ENCODE assay signal across 14 cellular contexts in genomic region chr11:67375320-67376021, GRCh38. TPM values are rescaled to one million over a fixed set of nuclear protein-coding genes. Genes with fewer than 3 reads are reported as not detected.
A peak's percentile ranks its signal among the peaks of the same experiment; 100 is the strongest.
DNase-seq lines count a peak whose midpoint lies in the region; ATAC-seq, FAIRE-seq and TF ChIP-seq lines count a peak whose summit lies in the region.
"Had no signal": no experiment of that assay in that cellular context is flagged by ENCODE, and none has a peak within 500 bp of the region (broad histone marks: within the 10 kb centered on the region; RNA-seq: fewer than 3 reads in every experiment).

No MANE protein-coding gene starts in this region.

- peak overlapping the region; percentile 99 for H3K27ac Mint-ChIP-seq in HFFc6
- peak overlapping the region; percentile 19 for H3K27ac Mint-ChIP-seq in dendritic cell treated with granulocyte-macrophage colony-stimulating factor and Interleukin-4, amounts not matched to agents 40 ng/mL and 50 ng/mL, for 4 days

- 1% methylated on average over 8 of the region's 15 CpGs for WGBS in A549 (ENCODE audit: missing lambda C conversion rate)
- no CpG with 5 or more reads among the region's 15 CpGs for WGBS in mesendoderm (ENCODE audit: extremely low coverage, insufficient coverage, low lambda C conversion rate)

- H3K4me1 ChIP-seq in A549: peaks cover 73% of the 10 kb centered on the region
- peaks cover 19% of the 10 kb centered on the region for H3K4me1 ChIP-seq in mesendoderm (ENCODE audit: control insufficient read depth, low read depth, low read length)

- H3K23ac ChIP-seq in mesendoderm (ENCODE audit: low read length): no peak overlapping the region

- no peaks in the 10 kb centered on the region for H3K79me1 ChIP-seq in mesendoderm (ENCODE audit: low read length)

- no peak; a peak in 1 of 5 replicates for TF ChIP-seq RAD21 in A549 (conservative IDR thresholded peaks at IDR 0.05 in 1 of 2, IDR thresholded peaks at IDR 0.05 in 1 of 2)

- H3K4me2 ChIP-seq in A549: peak overlapping the region; percentile 95
- peak overlapping the region; percentile 72 for H3K4me2 ChIP-seq in mesendoderm (ENCODE audit: low read length)

- no peak overlapping the region for H2BK15ac ChIP-seq in mesendoderm (replicated peaks; ENCODE audit: low read depth)

- TF ChIP-seq EP300 in A549 (IDR thresholded peaks at IDR 0.05): peak in 1 of 2 experiments; percentile 74; a peak in 3 of 5 replicates

- peaks cover 69% of the 10 kb centered on the region for H3K4me1 Mint-ChIP-seq in HFFc6 (ENCODE audit: low read depth)
- peaks cover 62% of the 10 kb centered on the region for H3K4me1 Mint-ChIP-seq in dendritic cell treated with granulocyte-macrophage colony-stimulating factor and Interleukin-4, amounts not matched to agents 40 ng/mL and 50 ng/mL, for 4 days (ENCODE audit: low read depth)

- H3K9ac ChIP-seq in mesendoderm (ENCODE audit: low read length): peak overlapping the region; percentile 69

- peaks cover 5% of the 10 kb centered on the region; the same call in 1 of the 2 replicates for H3K27me3 Mint-ChIP-seq in HFFc6 (ENCODE audit: insufficient read depth)
- H3K27me3 Mint-ChIP-seq in dendritic cell treated with granulocyte-macrophage colony-stimulating factor and Interleukin-4, amounts not matched to agents 40 ng/mL and 50 ng/mL, for 4 days: peaks cover 23% of the 10 kb centered on the region

- H2BK5ac ChIP-seq in mesendoderm (ENCODE audit: low read length): no peak overlapping the region

- no peak overlapping the region for H3K4me3 Mint-ChIP-seq in HFFc6
- no peak overlapping the region for H3K4me3 Mint-ChIP-seq in dendritic cell treated with granulocyte-macrophage colony-stimulating factor and Interleukin-4, amounts not matched to agents 40 ng/mL and 50 ng/mL, for 4 days

- CTCF ChIA-PET in A549 (lab: Yijun Ruan, JAX): interaction anchor here (2.2 to 46.2 kb wide), 4 partner anchors 17 to 113 kb away, joined by 9 to 1913 read pairs (median 320); partner anchors contain the start of genes POLD4, PPP1CA, RAD9A and TBC1D10C

- intact Hi-C loops in dendritic cell treated with granulocyte-macrophage colony-stimulating factor and Interleukin-4, amounts not matched to agents 40 ng/mL and 50 ng/mL, for 4 days (cut with micrococcal nuclease): no loop called here

- peak overlapping the region; percentile 56 for H2BK120ac ChIP-seq in mesendoderm (ENCODE audit: low read depth, low read length)

- no peaks in the 10 kb centered on the region for H3K9me3 ChIP-seq in A549
- H3K9me3 ChIP-seq: transverse colon had no signal

- no peaks in the 10 kb centered on the region for H3K36me3 ChIP-seq in mesendoderm (ENCODE audit: control insufficient read depth, insufficient read depth, low read length)
- H3K36me3 ChIP-seq: transverse colon had no signal

- FAIRE-seq in A549 (lab: Jason Lieb, UNC) (no peak), frontal cortex (lab: Jason Lieb, UNC) (no peak)
- FAIRE-seq: islet of Langerhans had no signal

- no peaks in the 10 kb centered on the region; the same call in 1 of the 2 replicates for H3K36me3 Mint-ChIP-seq in HFFc6 (ENCODE audit: low read depth)
- no peaks in the 10 kb centered on the region for H3K36me3 Mint-ChIP-seq in dendritic cell treated with granulocyte-macrophage colony-stimulating factor and Interleukin-4, amounts not matched to agents 40 ng/mL and 50 ng/mL, for 4 days (ENCODE audit: low read depth)

- no peak overlapping the region for H2AK5ac ChIP-seq in mesendoderm (ENCODE audit: low read length)

- ATAC-seq in A549: peak in 1 of 2 experiments; percentile 0; a peak in 1 of 6 replicates

- H4K8ac ChIP-seq in mesendoderm (ENCODE audit: low read depth, low read length): no peak overlapping the region

- H3K79me2 ChIP-seq in mesendoderm (ENCODE audit: control insufficient read depth, insufficient read depth, low read length): no peaks in the 10 kb centered on the region

- no peak overlapping the region for H4K5ac ChIP-seq in mesendoderm (ENCODE audit: low read length)

- H3K4me3 ChIP-seq in A549 (peak overlapping the region; percentile 29), mesendoderm (ENCODE audit: low read length) (no peak overlapping the region)
- H3K4me3 ChIP-seq: transverse colon had no signal

- TF ChIP-seq CTCF in A549 (IDR thresholded peaks at IDR 0.05) (no peak), HFFc6 (IDR thresholded peaks at IDR 0.05) (no peak)

- H3K18ac ChIP-seq in mesendoderm (ENCODE audit: low read length): peak overlapping the region; percentile 70

- H3K9me3 Mint-ChIP-seq in HFFc6: no peaks in the 10 kb centered on the region
- H3K9me3 Mint-ChIP-seq in dendritic cell treated with granulocyte-macrophage colony-stimulating factor and Interleukin-4, amounts not matched to agents 40 ng/mL and 50 ng/mL, for 4 days: no peaks in the 10 kb centered on the region

- POLR2A ChIA-PET in A549 (lab: Yijun Ruan, JAX): interaction anchor here (0.7 to 9.3 kb wide), 6 partner anchors 16 to 105 kb away, joined by 3 to 172 read pairs (median 7); partner anchors contain the start of genes POLD4, PPP1CA and RAD9A

- H3K4ac ChIP-seq in mesendoderm (ENCODE audit: low read depth, low read length): peak overlapping the region; percentile 28

- TF ChIP-seq POLR2A in A549 (IDR thresholded peaks at IDR 0.05; ENCODE audit: low read length): peak; percentile 29

- H3K27me3 ChIP-seq in mesendoderm (ENCODE audit: insufficient read depth, low read length, poor library complexity): no peaks in the 10 kb centered on the region
- H3K27me3 ChIP-seq: transverse colon had no signal

- peak; percentile 52 to 80 for DNase-seq in A549 (ENCODE audit: low read depth in 1 of 2, low spot score in 1 of 2)
- DNase-seq in HFFc6: no peak
- no peak for DNase-seq in mesendoderm
- no peak for DNase-seq in frontal cortex (ENCODE audit: low spot score in 2 of 2)
- no peak for DNase-seq in islet precursor cell
- DNase-seq in NCI-H2029 treated with DMSO at 0.1 percent for 48 hours (lab: John Stamatoyannopoulos, UW): no peak
- DNase-seq in NCI-H2107 treated with DMSO at 0.1 percent for 48 hours (lab: John Stamatoyannopoulos, UW; ENCODE audit: unreplicated experiment): no peak
- DNase-seq: activated CD4-positive, alpha-beta T cell treated with anti-CD3 and anti-CD28 coated beads, Interleukin-2, amount 50 U/mL, for 1 hour; Kasumi-1; NCI-H2081 treated with DMSO at 0.1 percent for 48 hours; transverse colon had no signal

- H3K27ac ChIP-seq in A549 (peak overlapping the region; percentile 95 to 100), mesendoderm (ENCODE audit: low read depth, low read length) (peak overlapping the region; percentile 94)

- peak overlapping the region; percentile 93 for H3K56ac ChIP-seq in mesendoderm (ENCODE audit: low read length)

RNA-seq across cellular contexts. Expression of gene CLCF1, which starts 2.1 kb away (rescaled TPM):
- polyA plus RNA-seq in A549 (2011; rRNA removed): 23.9 and 25.8 TPM in 2 replicates
- polyA plus RNA-seq in A549 (2012; cell fraction: cytosol; rRNA removed): 75.7 and 103 TPM in 2 replicates
- polyA plus RNA-seq in A549 (2012; cell fraction: nucleus; rRNA removed): 204 and 212 TPM in 2 replicates
- 31.0 to 37.1 TPM (median 36.0 TPM) in 3 replicates for polyA plus RNA-seq in A549 (2017; fragmentation: RNase III; extraction: RNeasy Plus Mini Kit Qiagen cat#74134 plus additional on column Dnase treatment)
- polyA minus RNA-seq in A549 (2011; rRNA and poly(A)+ RNA removed): 14.6 and 17.5 TPM in 2 replicates
- total RNA-seq in HFFc6 (2021; fragmentation: NEBNext Ultra II Directional; extraction: Animal tissue kit (Norgen Biotek cat#: 25700)): 10 to 100 TPM in 4 of 6 experiments, 1 to 10 TPM in 2; 8.9 to 12.8 (median 10.5) TPM
- 1.3 TPM for polyA plus RNA-seq in mesendoderm (2013, experiment 1 of 2)
- polyA plus RNA-seq in mesendoderm (2013, experiment 2 of 2): 1.2 TPM
- under 0.01 TPM for total RNA-seq in frontal cortex

RNA-seq across cellular contexts. Expression of gene RAD9A, which starts 16.3 kb away (rescaled TPM):
- polyA plus RNA-seq in A549 (2011; rRNA removed) (19.0 and 19.6 TPM in 2 replicates), A549 (2017; fragmentation: RNase III; extraction: RNeasy Plus Mini Kit Qiagen cat#74134 plus additional on column Dnase treatment) (41.6 to 43.7 TPM (median 43.0 TPM) in 3 replicates)
- 56.6 and 74.8 TPM in 2 replicates for polyA plus RNA-seq in A549 (2012; cell fraction: cytosol; rRNA removed)
- polyA plus RNA-seq in A549 (2012; cell fraction: nucleus; rRNA removed): 286 and 297 TPM in 2 replicates
- 12.8 and 14.6 TPM in 2 replicates for polyA minus RNA-seq in A549 (2011; rRNA and poly(A)+ RNA removed)
- total RNA-seq in HFFc6 (2021; fragmentation: NEBNext Ultra II Directional; extraction: Animal tissue kit (Norgen Biotek cat#: 25700)): 10 to 100 TPM in 1 of 6 experiments, 1 to 10 TPM in 5; 7.6 to 10.3 (median 8.8) TPM
- 16.4 TPM for polyA plus RNA-seq in mesendoderm (2013, experiment 1 of 2)
- polyA plus RNA-seq in mesendoderm (2013, experiment 2 of 2): 14.7 TPM
- total RNA-seq in frontal cortex: 11.8 TPM

RNA-seq across cellular contexts. Expression of gene POLD4, which starts 22.1 kb away (rescaled TPM):
- polyA plus RNA-seq in A549 (2011; rRNA removed) (140 and 157 TPM in 2 replicates), A549 (2017; fragmentation: RNase III; extraction: RNeasy Plus Mini Kit Qiagen cat#74134 plus additional on column Dnase treatment) (131 to 159 TPM (median 148 TPM) in 3 replicates)
- 213 and 248 TPM in 2 replicates for polyA plus RNA-seq in A549 (2012; cell fraction: cytosol; rRNA removed)
- 283 and 303 TPM in 2 replicates for polyA plus RNA-seq in A549 (2012; cell fraction: nucleus; rRNA removed)
- 45.2 and 61.1 TPM in 2 replicates for polyA minus RNA-seq in A549 (2011; rRNA and poly(A)+ RNA removed)
- 10 to 100 TPM; 69.1 to 80.7 (median 70.9) TPM for total RNA-seq in HFFc6 (2021; fragmentation: NEBNext Ultra II Directional; extraction: Animal tissue kit (Norgen Biotek cat#: 25700))
- 16.0 TPM for polyA plus RNA-seq in mesendoderm (2013, experiment 1 of 2)
- polyA plus RNA-seq in mesendoderm (2013, experiment 2 of 2): 16.4 TPM
- 3.7 TPM for total RNA-seq in frontal cortex

RNA-seq across cellular contexts. Expression of gene PPP1CA, which starts 26.2 kb away (rescaled TPM):
- polyA plus RNA-seq in A549 (2011; rRNA removed): 174 and 178 TPM in 2 replicates
- polyA plus RNA-seq in A549 (2012; cell fraction: cytosol; rRNA removed): 405 and 423 TPM in 2 replicates
- polyA plus RNA-seq in A549 (2012; cell fraction: nucleus; rRNA removed): 324 and 334 TPM in 2 replicates
- 200 to 208 TPM (median 205 TPM) in 3 replicates for polyA plus RNA-seq in A549 (2017; fragmentation: RNase III; extraction: RNeasy Plus Mini Kit Qiagen cat#74134 plus additional on column Dnase treatment)
- polyA minus RNA-seq in A549 (2011; rRNA and poly(A)+ RNA removed): 239 and 243 TPM in 2 replicates
- total RNA-seq in HFFc6 (2021; fragmentation: NEBNext Ultra II Directional; extraction: Animal tissue kit (Norgen Biotek cat#: 25700)): 100 to 1,000 TPM; 162 to 191 (median 180) TPM
- 216 TPM for polyA plus RNA-seq in mesendoderm (2013, experiment 1 of 2)
- polyA plus RNA-seq in mesendoderm (2013, experiment 2 of 2): 212 TPM
- 69.3 TPM for total RNA-seq in frontal cortex

RNA-seq across cellular contexts. Expression of gene TBC1D10C, which starts 28.4 kb away (rescaled TPM):
- polyA plus RNA-seq in A549 (2011; rRNA removed) (not detected in 2 replicates), A549 (2017; fragmentation: RNase III; extraction: RNeasy Plus Mini Kit Qiagen cat#74134 plus additional on column Dnase treatment) (0.08 TPM in 1 of 3 replicates, not detected in the others)
- polyA plus RNA-seq in A549 (2012; cell fraction: cytosol; rRNA removed): 0.06 TPM in 1 of 2 replicates, not detected in the other
- polyA plus RNA-seq in A549 (2012; cell fraction: nucleus; rRNA removed): 0.28 TPM in 1 of 2 replicates, not detected in the other
- polyA minus RNA-seq in A549 (2011; rRNA and poly(A)+ RNA removed): not detected in 2 replicates
- not detected for total RNA-seq in HFFc6 (2021; fragmentation: NEBNext Ultra II Directional; extraction: Animal tissue kit (Norgen Biotek cat#: 25700))
- polyA plus RNA-seq in mesendoderm (2013, experiment 1 of 2): 0.39 TPM
- polyA plus RNA-seq in mesendoderm (2013, experiment 2 of 2): 0.41 TPM
- total RNA-seq in frontal cortex: not detected
- total RNA-seq: fibroblast of lung had no signal

Comparison
In these comparisons a context has a peak if more than half of its experiments do, and no peak if none do; other contexts are left out.
1. DNase-seq: peak in A549 (2 of 2); none in HFFc6 (single experiment), mesendoderm (single experiment), frontal cortex (0 of 2), islet precursor cell (single experiment), NCI-H2029 treated with DMSO at 0.1 percent for 48 hours (single experiment) and NCI-H2107 treated with DMSO at 0.1 percent for 48 hours (single experiment).
2. RNA of gene POLD4, which starts 22.1 kb away (total RNA-seq): 69.1 to 80.7 TPM in HFFc6; 3.7 TPM in frontal cortex (single experiment); every median in the first group is over 10 times any median in the second.